Comparison of ENCODE assay signal across 29 cellular contexts in the genomic region with DNA sequence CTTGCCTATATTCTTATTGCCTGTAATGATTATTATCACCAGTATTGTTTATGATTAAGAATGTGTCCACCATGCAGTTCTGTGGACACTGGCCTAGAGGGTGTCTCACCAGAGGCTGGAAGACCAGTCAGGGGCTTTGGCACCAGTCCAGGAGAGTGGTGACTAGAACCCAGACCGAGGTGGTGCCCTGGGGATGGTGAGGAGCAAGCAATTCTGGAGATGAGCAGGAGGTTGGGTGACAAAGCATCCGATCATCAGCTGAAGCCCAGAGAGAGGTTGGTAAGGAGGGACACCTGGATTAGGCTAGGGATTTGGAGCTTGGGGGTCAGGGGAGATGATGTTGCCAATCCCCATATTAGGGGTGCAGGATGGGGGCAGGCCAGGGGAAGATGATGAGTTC.
"Had no signal": no experiment of that assay in that cellular context is flagged by ENCODE, and none has a peak within 500 bp of the region (broad histone marks: within the 10 kb centered on the region; RNA-seq: fewer than 3 reads in every experiment).

No MANE protein-coding gene starts in this region.

- H3K27me3 Mint-ChIP-seq: activated naive CD8-positive, alpha-beta T cell had no signal

- H3K4me3 Mint-ChIP-seq: activated CD4-positive, alpha-beta memory T cell treated with anti-CD3 and anti-CD28 coated beads for 36 hours; activated CD4-positive, alpha-beta T cell treated with anti-CD3 and anti-CD28 coated beads for 36 hours; activated CD4-positive, alpha-beta T cell treated with anti-CD3 and anti-CD28 coated beads, Interleukin-2, amount 10 ng/mL, durations not matched to agents 24 days and 14 days; activated CD8-positive, alpha-beta T cell treated with anti-CD3 and anti-CD28 coated beads, Interleukin-2, amount 10 ng/mL, durations not matched to agents 7 days and 5 days; activated naive CD8-positive, alpha-beta T cell; activated T-cell treated with anti-CD3 and anti-CD28 coated beads, Interleukin-2, amount 50 U/mL, for 4 hours; activated T-helper 17 cell treated with anti-CD3 and anti-CD28 coated beads, Interleukin-2, amount 50 U/mL, for 72 hours; brain; effector memory CD8-positive, alpha-beta T cell had no signal

- ATAC-seq: activated CD4-positive, alpha-beta T cell treated with anti-CD3 and anti-CD28 coated beads for 36 hours; activated CD8-positive, alpha-beta T cell treated with anti-CD3 and anti-CD28 coated beads, Interleukin-2, amount 10 ng/mL, durations not matched to agents 7 days and 5 days; activated T-cell treated with anti-CD3 and anti-CD28 coated beads, Interleukin-2, amount 50 U/mL, for 4 hours; activated T-helper 17 cell treated with anti-CD3 and anti-CD28 coated beads, Interleukin-2, amount 50 U/mL, for 72 hours; effector memory CD8-positive, alpha-beta T cell; foreskin keratinocyte; gastrocnemius medialis; heart left ventricle had no signal

- H3K4me1 Mint-ChIP-seq: activated CD4-positive, alpha-beta T cell treated with anti-CD3 and anti-CD28 coated beads, Interleukin-2, amount 10 ng/mL, durations not matched to agents 24 days and 14 days; activated T-helper 17 cell treated with anti-CD3 and anti-CD28 coated beads, Interleukin-2, amount 50 U/mL, for 72 hours had no signal

- H3K27ac Mint-ChIP-seq: activated CD4-positive, alpha-beta memory T cell treated with anti-CD3 and anti-CD28 coated beads for 36 hours; activated CD4-positive, alpha-beta T cell treated with anti-CD3 and anti-CD28 coated beads for 36 hours; activated CD4-positive, alpha-beta T cell treated with anti-CD3 and anti-CD28 coated beads, Interleukin-2, amount 10 ng/mL, durations not matched to agents 24 days and 14 days; activated CD8-positive, alpha-beta T cell treated with anti-CD3 and anti-CD28 coated beads, Interleukin-2, amount 10 ng/mL, durations not matched to agents 7 days and 5 days; activated naive CD8-positive, alpha-beta T cell; activated T-helper 17 cell treated with anti-CD3 and anti-CD28 coated beads, Interleukin-2, amount 50 U/mL, for 72 hours; effector memory CD8-positive, alpha-beta T cell had no signal

- H3K9me3 Mint-ChIP-seq: activated CD4-positive, alpha-beta memory T cell treated with anti-CD3 and anti-CD28 coated beads for 36 hours; activated CD4-positive, alpha-beta T cell treated with anti-CD3 and anti-CD28 coated beads, Interleukin-2, amount 10 ng/mL, durations not matched to agents 24 days and 14 days; activated T-cell treated with anti-CD3 and anti-CD28 coated beads, Interleukin-2, amount 50 U/mL, for 4 hours; activated T-helper 17 cell treated with anti-CD3 and anti-CD28 coated beads, Interleukin-2, amount 50 U/mL, for 72 hours; brain; effector memory CD8-positive, alpha-beta T cell had no signal

- H3K4me3 ChIP-seq: ascending aorta, breast epithelium, cardiac muscle cell, esophagus muscularis mucosa, gastrocnemius medialis, heart left ventricle had no signal

- DNase-seq: activated CD4-positive, alpha-beta memory T cell treated with anti-CD3 and anti-CD28 coated beads for 36 hours; activated CD4-positive, alpha-beta T cell treated with anti-CD3 and anti-CD28 coated beads for 36 hours; activated CD4-positive, alpha-beta T cell treated with anti-CD3 and anti-CD28 coated beads, Interleukin-2, amount 10 ng/mL, durations not matched to agents 24 days and 14 days; activated CD4-positive, CD25-positive, alpha-beta regulatory T cell; activated CD4-positive, CD25-positive, alpha-beta regulatory T cell treated with anti-CD3 and anti-CD28 coated beads, Interleukin-2, amount 50 U/mL, for 72 hours; activated CD8-positive, alpha-beta T cell treated with anti-CD3 and anti-CD28 coated beads, Interleukin-2, amount 10 ng/mL, durations not matched to agents 7 days and 5 days; activated effector memory CD4-positive, alpha-beta T cell treated with Interleukin-2 at 50 U/mL for 16 hours; activated gamma-delta T cell treated with Interleukin-2 at 50 U/mL for 16 hours; activated naive CD4-positive, alpha-beta T cell treated with anti-CD3 and anti-CD28 coated beads, Interleukin-2, amount 50 U/mL, for 16 hours; activated naive CD4-positive, alpha-beta T cell treated with Interleukin-2 at 50 U/mL for 16 hours; activated T-cell treated with anti-CD3 and anti-CD28 coated beads, Interleukin-2, amount 50 U/mL, for 4 hours; central memory CD4-positive, alpha-beta T cell; cortex of kidney; dermis blood vessel endothelial cell; effector CD4-positive, alpha-beta T cell; effector memory CD8-positive, alpha-beta T cell; erythroblast; foreskin keratinocyte; gastrocnemius medialis; glutamatergic neuron; heart left ventricle; T-helper 2 cell had no signal

- H3K27ac ChIP-seq: ascending aorta, breast epithelium, cardiac muscle cell, esophagus muscularis mucosa, foreskin keratinocyte, gastrocnemius medialis, heart left ventricle had no signal

- H3K36me3 Mint-ChIP-seq: activated CD4-positive, alpha-beta memory T cell treated with anti-CD3 and anti-CD28 coated beads for 36 hours; activated naive CD8-positive, alpha-beta T cell; brain had no signal
